ENCODE assay signal across 31 cellular contexts in genomic region chr12:53147181-53147580, GRCh38. TPM values are rescaled to one million over a fixed set of nuclear protein-coding genes. Genes with fewer than 3 reads are reported as not detected.
"Had no signal": no experiment of that assay in that cellular context is flagged by ENCODE, and none has a peak within 500 bp of the region (broad histone marks: within the 10 kb centered on the region; RNA-seq: fewer than 3 reads in every experiment).

No MANE protein-coding gene starts in this region.

- H3K4me2 ChIP-seq: hepatocyte had no signal

- H3K36me3 ChIP-seq: colonic mucosa, esophagus muscularis mucosa, esophagus squamous epithelium, gastrocnemius medialis, gastroesophageal sphincter, heart left ventricle, heart right ventricle had no signal

- DNase-seq: colonic mucosa; dermis blood vessel endothelial cell; dorsolateral prefrontal cortex; effector CD4-positive, alpha-beta T cell; effector CD8-positive, alpha-beta T cell; effector memory CD4-positive, alpha-beta T cell; effector memory CD8-positive, alpha-beta T cell; endodermal cell; erythroblast; esophagus squamous epithelium; foreskin fibroblast; foreskin keratinocyte; foreskin melanocyte; gastrocnemius medialis; glutamatergic neuron; head of caudate nucleus; heart left ventricle; heart right ventricle had no signal

- FAIRE-seq: endothelial cell of umbilical vein had no signal

- ATAC-seq: effector memory CD8-positive, alpha-beta T cell; esophagus mucosa; foreskin keratinocyte; gastrocnemius medialis; gastroesophageal sphincter; heart left ventricle; heart right ventricle had no signal

- H3K79me2 ChIP-seq: hepatocyte had no signal

- H3K27me3 ChIP-seq: colonic mucosa, dorsolateral prefrontal cortex, esophagus muscularis mucosa, esophagus squamous epithelium, gastrocnemius medialis, gastroesophageal sphincter, heart left ventricle, heart right ventricle, hepatocyte had no signal

- H3K4me3 ChIP-seq: colonic mucosa, coronary artery, dorsolateral prefrontal cortex, esophagus muscularis mucosa, esophagus squamous epithelium, gastrocnemius medialis, gastroesophageal sphincter, heart left ventricle, heart right ventricle, hepatocyte had no signal

- H3K27ac ChIP-seq: colonic mucosa, coronary artery, dorsolateral prefrontal cortex, epithelial cell of prostate, esophagus muscularis mucosa, esophagus squamous epithelium, foreskin keratinocyte, gastrocnemius medialis, gastroesophageal sphincter, heart left ventricle, heart right ventricle, hepatocyte had no signal

- H3K4me1 ChIP-seq: colonic mucosa, esophagus squamous epithelium, foreskin keratinocyte, gastrocnemius medialis, heart left ventricle, heart right ventricle had no signal

- H2AFZ ChIP-seq: hepatocyte had no signal

- H3K9me3 ChIP-seq: colonic mucosa, esophagus muscularis mucosa, esophagus squamous epithelium, gastrocnemius medialis, gastroesophageal sphincter, heart left ventricle, heart right ventricle had no signal

RNA-seq across cellular contexts. Expression of gene SOAT2, which starts 43.9 kb away (rescaled TPM):
- total RNA-seq: dermis blood vessel endothelial cell, dermis microvascular lymphatic vessel endothelial cell, endothelial cell of umbilical vein, epithelial cell of proximal tubule, esophagus mucosa, esophagus muscularis mucosa, esophagus squamous epithelium, fibroblast of villous mesenchyme, foreskin keratinocyte, gastrocnemius medialis, glomerular endothelial cell, heart right ventricle had no signal
- polyA plus RNA-seq: endothelial cell of umbilical vein, fibroblast of lung, foreskin keratinocyte, heart left ventricle had no signal

RNA-seq across cellular contexts. Expression of gene ITGB7, which starts 59.9 kb away (rescaled TPM):
- total RNA-seq: dermis microvascular lymphatic vessel endothelial cell, endothelial cell of umbilical vein, fibroblast of villous mesenchyme, frontal cortex, glomerular endothelial cell had no signal
- polyA plus RNA-seq: hepatocyte had no signal
